In the genomic region with DNA sequence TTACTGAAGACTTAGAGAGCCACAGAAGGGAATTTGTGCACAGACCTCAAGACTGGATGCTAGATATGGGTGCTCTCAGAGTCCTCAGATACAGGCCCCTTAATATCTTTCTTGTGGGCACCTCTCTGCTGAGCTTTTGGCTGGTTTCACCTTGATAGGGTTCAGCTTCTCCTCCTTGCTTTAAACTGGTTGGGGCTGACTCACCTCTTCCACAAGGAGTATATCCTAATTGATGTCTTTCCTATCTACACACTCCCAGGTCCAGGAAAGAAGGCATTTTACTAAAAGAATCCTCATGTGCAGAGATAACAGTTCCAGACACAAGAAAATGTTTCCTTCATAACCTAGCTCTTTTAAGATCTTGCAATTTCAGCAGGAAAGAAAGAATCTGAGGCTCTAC, we compare ENCODE assay signal across 1 cellular context.
TF ChIP-seq lines count a peak whose summit lies in the region.

No MANE protein-coding gene starts in this region.

TF ChIP-seq in HepG2, 621 proteins besides CTCF, POLR2A, EP300 and RAD21 (continued from another document):
- TF ChIP-seq, protein P1, sequence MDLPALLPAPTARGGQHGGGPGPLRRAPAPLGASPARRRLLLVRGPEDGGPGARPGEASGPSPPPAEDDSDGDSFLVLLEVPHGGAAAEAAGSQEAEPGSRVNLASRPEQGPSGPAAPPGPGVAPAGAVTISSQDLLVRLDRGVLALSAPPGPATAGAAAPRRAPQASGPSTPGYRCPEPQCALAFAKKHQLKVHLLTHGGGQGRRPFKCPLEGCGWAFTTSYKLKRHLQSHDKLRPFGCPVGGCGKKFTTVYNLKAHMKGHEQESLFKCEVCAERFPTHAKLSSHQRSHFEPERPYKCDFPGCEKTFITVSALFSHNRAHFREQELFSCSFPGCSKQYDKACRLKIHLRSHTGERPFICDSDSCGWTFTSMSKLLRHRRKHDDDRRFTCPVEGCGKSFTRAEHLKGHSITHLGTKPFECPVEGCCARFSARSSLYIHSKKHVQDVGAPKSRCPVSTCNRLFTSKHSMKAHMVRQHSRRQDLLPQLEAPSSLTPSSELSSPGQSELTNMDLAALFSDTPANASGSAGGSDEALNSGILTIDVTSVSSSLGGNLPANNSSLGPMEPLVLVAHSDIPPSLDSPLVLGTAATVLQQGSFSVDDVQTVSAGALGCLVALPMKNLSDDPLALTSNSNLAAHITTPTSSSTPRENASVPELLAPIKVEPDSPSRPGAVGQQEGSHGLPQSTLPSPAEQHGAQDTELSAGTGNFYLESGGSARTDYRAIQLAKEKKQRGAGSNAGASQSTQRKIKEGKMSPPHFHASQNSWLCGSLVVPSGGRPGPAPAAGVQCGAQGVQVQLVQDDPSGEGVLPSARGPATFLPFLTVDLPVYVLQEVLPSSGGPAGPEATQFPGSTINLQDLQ (CRISPR knock-in tag; IDR thresholded peaks at IDR 0.05): no peak
- TF ChIP-seq FOSL1 (CRISPR knock-in tag; IDR thresholded peaks at IDR 0.05; ENCODE audit: borderline replicate concordance): no peak
